In the genomic region with DNA sequence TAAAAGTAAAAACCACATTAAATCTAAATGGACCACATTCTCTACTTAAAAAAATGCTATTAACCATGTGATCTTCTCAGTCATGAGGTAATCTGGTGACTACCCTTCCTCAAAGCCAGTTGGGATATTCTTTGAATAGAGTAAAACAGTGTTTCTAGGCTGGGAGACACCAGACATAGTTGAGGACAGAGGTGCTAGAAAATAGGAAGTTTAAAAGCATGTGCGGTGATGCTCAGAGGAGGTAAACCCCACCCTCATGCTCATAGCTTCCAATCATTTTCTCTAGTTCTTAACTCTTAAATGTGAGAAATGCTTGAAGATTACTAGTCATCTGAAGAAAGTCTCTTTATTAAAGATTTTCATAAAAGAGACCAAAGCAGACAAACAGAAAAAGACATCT, we compare ENCODE assay signal across 18 cellular contexts. TPM values are rescaled to one million over a fixed set of nuclear protein-coding genes. Genes with fewer than 3 reads are reported as not detected.
DNase-seq lines count a peak whose midpoint lies in the region; ATAC-seq lines count a peak whose summit lies in the region.
"Had no signal": no experiment of that assay in that cellular context is flagged by ENCODE, and none has a peak within 500 bp of the region (broad histone marks: within the 10 kb centered on the region; RNA-seq: fewer than 3 reads in every experiment).

No MANE protein-coding gene starts in this region.

- H3K9me3 Mint-ChIP-seq in activated naive CD4-positive, alpha-beta T cell treated with anti-CD3 and anti-CD28 coated beads for 36 hours, result no peaks in the 10 kb centered on the region
- H3K9me3 Mint-ChIP-seq in CD4-positive, alpha-beta memory T cell, result no peaks in the 10 kb centered on the region
- H3K9me3 Mint-ChIP-seq in activated T-helper 17 cell treated with anti-CD3 and anti-CD28 coated beads, Interleukin-2, amount 50 U/mL, for 72 hours, result no peaks in the 10 kb centered on the region
- no peaks in the 10 kb centered on the region for H3K9me3 Mint-ChIP-seq in naive thymus-derived CD8-positive, alpha-beta T cell
- H3K9me3 Mint-ChIP-seq: H9 had no signal

- no peak for DNase-seq in activated naive CD4-positive, alpha-beta T cell treated with anti-CD3 and anti-CD28 coated beads for 36 hours
- DNase-seq in activated naive CD4-positive, alpha-beta T cell treated with Interleukin-2 at 50 U/mL for 16 hours, result no peak
- DNase-seq in CD4-positive, alpha-beta memory T cell, result no peak
- no peak for DNase-seq in naive thymus-derived CD8-positive, alpha-beta T cell
- no peak for DNase-seq in hepatic stellate cell (ENCODE audit: low spot score)
- DNase-seq in amniotic stem cell (lab: John Stamatoyannopoulos, UW), result no peak
- DNase-seq: ACHN, AML-193, DMS79, H9, IMR-90, Karpas-422, MM.1S, NCI-H1092 treated with DMSO at 0.1 percent for 48 hours, NCI-H1694, NCI-H2227 treated with DMSO at 0.1 percent for 48 hours, NCI-H524 treated with DMSO at 0.1 percent for 48 hours had no signal

- ATAC-seq in activated T-helper 17 cell treated with anti-CD3 and anti-CD28 coated beads, Interleukin-2, amount 50 U/mL, for 72 hours (replicated peaks), result no peak
- ATAC-seq in naive thymus-derived CD8-positive, alpha-beta T cell, result no peak

- no peak overlapping the region for H3K4me3 ChIP-seq in CD4-positive, alpha-beta memory T cell (ENCODE audit: low read length in 2 of 2)

- CTCF ChIA-PET in activated naive CD4-positive, alpha-beta T cell treated with anti-CD3 and anti-CD28 coated beads for 36 hours (lab: Charles Lee), result no interaction called here
- CTCF ChIA-PET in CD4-positive, alpha-beta memory T cell (lab: Charles Lee; ENCODE audit: partially characterized antibody), result no interaction called here

- no peak overlapping the region for H3K4me3 Mint-ChIP-seq in activated naive CD4-positive, alpha-beta T cell treated with anti-CD3 and anti-CD28 coated beads for 36 hours
- no peak overlapping the region for H3K4me3 Mint-ChIP-seq in CD4-positive, alpha-beta memory T cell
- H3K4me3 Mint-ChIP-seq in activated T-helper 17 cell treated with anti-CD3 and anti-CD28 coated beads, Interleukin-2, amount 50 U/mL, for 72 hours, result no peak overlapping the region
- H3K4me3 Mint-ChIP-seq in naive thymus-derived CD8-positive, alpha-beta T cell, result no peak overlapping the region
- H3K4me3 Mint-ChIP-seq: H9 had no signal

- peaks cover 6% of the 10 kb centered on the region for H3K4me1 Mint-ChIP-seq in activated naive CD4-positive, alpha-beta T cell treated with anti-CD3 and anti-CD28 coated beads for 36 hours (ENCODE audit: low read depth)
- peaks cover 0 to 3% (median 0%) of the 10 kb centered on the region in 4 donors for H3K4me1 Mint-ChIP-seq in CD4-positive, alpha-beta memory T cell
- no peaks in the 10 kb centered on the region for H3K4me1 Mint-ChIP-seq in activated T-helper 17 cell treated with anti-CD3 and anti-CD28 coated beads, Interleukin-2, amount 50 U/mL, for 72 hours
- peaks cover 0 to 8% (median under 1%) of the 10 kb centered on the region in 4 donors for H3K4me1 Mint-ChIP-seq in naive thymus-derived CD8-positive, alpha-beta T cell

- H3K27ac ChIP-seq in CD4-positive, alpha-beta memory T cell (ENCODE audit: low read depth, low read length), result no peak overlapping the region

- no peaks in the 10 kb centered on the region for H3K27me3 ChIP-seq in CD4-positive, alpha-beta memory T cell (ENCODE audit: insufficient read depth, low read length)

- H3K4me1 ChIP-seq in CD4-positive, alpha-beta memory T cell (ENCODE audit: insufficient read depth, low read length), result no peaks in the 10 kb centered on the region

- peaks cover 7% of the 10 kb centered on the region for H3K36me3 ChIP-seq in CD4-positive, alpha-beta memory T cell (ENCODE audit: insufficient read depth, low read length)

- peak overlapping the region; percentile 56 for H3K27ac Mint-ChIP-seq in activated naive CD4-positive, alpha-beta T cell treated with anti-CD3 and anti-CD28 coated beads for 36 hours
- H3K27ac Mint-ChIP-seq in CD4-positive, alpha-beta memory T cell, result peak overlapping the region in 5 of 7 donors; percentile 14 to 84 (median 51)
- H3K27ac Mint-ChIP-seq in activated T-helper 17 cell treated with anti-CD3 and anti-CD28 coated beads, Interleukin-2, amount 50 U/mL, for 72 hours, result peak overlapping the region; percentile 51
- H3K27ac Mint-ChIP-seq in naive thymus-derived CD8-positive, alpha-beta T cell, result peak overlapping the region in 6 of 10 donors; percentile 13 to 90 (median 54)

- POLR2A ChIA-PET in CD4-positive, alpha-beta memory T cell (lab: Charles Lee; ENCODE audit: partially characterized antibody), result no interaction called here
- POLR2A ChIA-PET in naive thymus-derived CD8-positive, alpha-beta T cell (lab: Charles Lee), result no interaction called here

- peaks cover 35% of the 10 kb centered on the region for H3K36me3 Mint-ChIP-seq in activated naive CD4-positive, alpha-beta T cell treated with anti-CD3 and anti-CD28 coated beads for 36 hours (ENCODE audit: low read depth)
- peaks cover 19 to 47% of the 10 kb centered on the region in 2 donors for H3K36me3 Mint-ChIP-seq in CD4-positive, alpha-beta memory T cell
- H3K36me3 Mint-ChIP-seq in activated T-helper 17 cell treated with anti-CD3 and anti-CD28 coated beads, Interleukin-2, amount 50 U/mL, for 72 hours (ENCODE audit: low read depth), result peaks cover 83% of the 10 kb centered on the region
- H3K36me3 Mint-ChIP-seq in naive thymus-derived CD8-positive, alpha-beta T cell, result peaks cover 0 to 68% (median 11%) of the 10 kb centered on the region in 3 donors

- no peaks in the 10 kb centered on the region for H3K27me3 Mint-ChIP-seq in activated naive CD4-positive, alpha-beta T cell treated with anti-CD3 and anti-CD28 coated beads for 36 hours (ENCODE audit: low read depth)
- no peaks in the 10 kb centered on the region for H3K27me3 Mint-ChIP-seq in CD4-positive, alpha-beta memory T cell
- no peaks in the 10 kb centered on the region for H3K27me3 Mint-ChIP-seq in activated T-helper 17 cell treated with anti-CD3 and anti-CD28 coated beads, Interleukin-2, amount 50 U/mL, for 72 hours
- no peaks in the 10 kb centered on the region for H3K27me3 Mint-ChIP-seq in naive thymus-derived CD8-positive, alpha-beta T cell

- H3K9me3 ChIP-seq in CD4-positive, alpha-beta memory T cell (ENCODE audit: control insufficient read depth in 1 of 2, low read length in 2 of 2), result no peaks in the 10 kb centered on the region

- intact Hi-C loops in activated naive CD4-positive, alpha-beta T cell treated with anti-CD3 and anti-CD28 coated beads for 36 hours (cut with micrococcal nuclease), result no loop called here
- intact Hi-C loops in CD4-positive, alpha-beta memory T cell (cut with micrococcal nuclease), result no loop called here

RNA-seq across cellular contexts. Expression of gene ELAC1, which starts 30.7 kb away (rescaled TPM):
- total RNA-seq in activated naive CD4-positive, alpha-beta T cell treated with anti-CD3 and anti-CD28 coated beads for 36 hours, result 1 to 10 TPM; 2.7 to 4.0 TPM
- 10 to 100 TPM; 11.6 to 11.7 TPM for total RNA-seq in CD4-positive, alpha-beta memory T cell
- polyA plus RNA-seq in CD4-positive, alpha-beta memory T cell, result 10 to 100 TPM; 15.3 to 18.5 TPM
- 1 to 10 TPM; 1.1 to 3.5 TPM for total RNA-seq in activated T-helper 17 cell treated with anti-CD3 and anti-CD28 coated beads, Interleukin-2, amount 50 U/mL, for 72 hours
- 10 to 100 TPM; 14.3 to 17.9 TPM for total RNA-seq in naive thymus-derived CD8-positive, alpha-beta T cell
- polyA plus RNA-seq in naive thymus-derived CD8-positive, alpha-beta T cell, result 10 to 100 TPM; 12.6 to 19.9 (median 15.0) TPM

RNA-seq across cellular contexts. Expression of gene ME2, which starts 58.3 kb away (rescaled TPM):
- total RNA-seq in activated naive CD4-positive, alpha-beta T cell treated with anti-CD3 and anti-CD28 coated beads for 36 hours, result 100 to 1,000 TPM; 137 to 146 TPM
- total RNA-seq in CD4-positive, alpha-beta memory T cell, result 10 to 100 TPM; 48.6 to 53.5 TPM
- polyA plus RNA-seq in CD4-positive, alpha-beta memory T cell, result 10 to 100 TPM; 48.6 to 50.8 TPM
- 100 to 1,000 TPM in 1 of 2 donors, 10 to 100 TPM in 1; 58.4 to 115 TPM for total RNA-seq in activated T-helper 17 cell treated with anti-CD3 and anti-CD28 coated beads, Interleukin-2, amount 50 U/mL, for 72 hours
- 10 to 100 TPM; 38.1 to 44.5 TPM for total RNA-seq in naive thymus-derived CD8-positive, alpha-beta T cell
- polyA plus RNA-seq in naive thymus-derived CD8-positive, alpha-beta T cell, result 10 to 100 TPM; 39.0 to 52.3 (median 42.0) TPM
